ENCODE assay signal across 8 cellular contexts in the genomic region with DNA sequence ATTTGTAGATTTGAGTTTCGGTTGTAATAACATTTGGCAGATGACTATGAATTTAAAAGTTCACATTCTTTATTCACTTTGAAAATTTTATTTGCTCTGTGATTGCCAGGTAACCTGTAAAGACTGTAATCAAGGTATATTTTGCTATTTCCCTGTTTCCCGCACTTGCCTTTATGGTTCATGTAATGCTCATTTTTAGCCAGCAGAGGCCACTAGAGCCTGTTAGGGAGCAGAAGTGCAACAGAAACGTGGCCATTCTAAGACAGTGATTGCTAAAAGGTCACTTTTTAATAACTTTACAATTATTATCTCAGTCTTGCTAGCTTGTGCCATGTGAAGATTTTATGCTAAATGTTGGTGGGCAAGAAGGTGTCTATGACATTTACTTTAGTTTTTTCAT. TPM values are rescaled to one million over a fixed set of nuclear protein-coding genes. Genes with fewer than 3 reads are reported as not detected.
DNase-seq lines count a peak whose midpoint lies in the region; ATAC-seq and TF ChIP-seq lines count a peak whose summit lies in the region.

No MANE protein-coding gene starts in this region.

- H3K4me3 ChIP-seq in heart right ventricle, result no peak overlapping the region
- H3K4me3 ChIP-seq in fibroblast of the aortic adventitia (ENCODE audit: low read depth, low read length), result no peak overlapping the region
- H3K4me3 ChIP-seq in sigmoid colon, result no peak overlapping the region

- no peaks in the 10 kb centered on the region for H3K27me3 ChIP-seq in heart right ventricle
- no peaks in the 10 kb centered on the region for H3K27me3 ChIP-seq in sigmoid colon

- H3K36me3 ChIP-seq in heart right ventricle, result peaks cover 0 to 58% (median 0%) of the 10 kb centered on the region in 9 donors
- peaks cover 0 to 43% (median 4%) of the 10 kb centered on the region in 4 donors for H3K36me3 ChIP-seq in sigmoid colon

- DNase-seq in heart right ventricle (peak in 1 of 2 donors; percentile 26), left ventricle myocardium superior (no peak), KBM-7 (peak; percentile 59), SW480 (ENCODE audit: low spot score) (peak; percentile 23), fibroblast of the aortic adventitia (ENCODE audit: low read depth) (peak; percentile 59), sigmoid colon (no peak), posterior cingulate gyrus (no peak)

- in situ Hi-C loops in KBM-7 (cut with MboI; ENCODE audit: low pct_unique_long_range_greater_than_20kb, low sequenced_read_pairs), result loop anchor here (25.0 kb wide), 1 partner anchor 201 kb away; no protein-coding TSS in a partner anchor

- TF ChIP-seq POLR2A in sigmoid colon (IDR thresholded peaks at IDR 0.05), result no peak

- intact Hi-C loops in heart right ventricle (cut with DNase I) (loop anchor here in 9 of 10 donors (1.0 to 10.0 kb wide), 8 partner anchors 196 to 297 kb away; no protein-coding TSS in a partner anchor), left ventricle myocardium superior (cut with micrococcal nuclease) (no loop called here), sigmoid colon (cut with DNase I) (loop anchor here (5.0 to 10.0 kb wide), 2 partner anchors 294 to 876 kb away; no protein-coding TSS in a partner anchor), posterior cingulate gyrus (cut with DNase I) (loop anchor here (2.0 kb wide), 1 partner anchor 298 kb away; no protein-coding TSS in a partner anchor)

- H3K9me3 ChIP-seq in heart right ventricle (no peaks in the 10 kb centered on the region), sigmoid colon (no peaks in the 10 kb centered on the region)

- no peak for TF ChIP-seq EP300 in sigmoid colon (IDR thresholded peaks at IDR 0.05)

- H3K27ac ChIP-seq in heart right ventricle (no peak overlapping the region), sigmoid colon (no peak overlapping the region)

- H3K4me1 ChIP-seq in heart right ventricle (peaks cover 0 to 23% (median 5%) of the 10 kb centered on the region in 9 donors), sigmoid colon (no peaks in the 10 kb centered on the region)

- 25 to 28% methylated on average over 3 of the region's 3 CpGs for WGBS in heart right ventricle, 2 donors
- WGBS in sigmoid colon, 2 donors, result 16 to 33% methylated on average over 3 of the region's 3 CpGs

- TF ChIP-seq CTCF in heart right ventricle (IDR thresholded peaks at IDR 0.05), result peak; percentile 65 to 94 (median 72)
- peak; percentile 84 for TF ChIP-seq CTCF in fibroblast of the aortic adventitia (IDR thresholded peaks at IDR 0.05; ENCODE audit: insufficient read depth, low read length)
- peak; percentile 32 to 57 (median 48) for TF ChIP-seq CTCF in sigmoid colon (IDR thresholded peaks at IDR 0.05)

- ATAC-seq in heart right ventricle, result peak in 2 of 8 donors; percentile 50 to 58
- no peak for ATAC-seq in left ventricle myocardium superior
- ATAC-seq in GM19455 (IDR thresholded peaks at IDR 0.05; ENCODE audit: unreplicated experiment), result peak; percentile 68

RNA-seq across cellular contexts. Expression of gene YIPF6, which starts 12.4 kb away (rescaled TPM):
- total RNA-seq in heart right ventricle, result 10 to 100 TPM; 28.9 to 35.0 (median 29.4) TPM
- 10 to 100 TPM in 1 of 2 donors, 1 to 10 TPM in 1; 8.0 to 12.5 TPM for polyA plus RNA-seq in heart right ventricle
- total RNA-seq in left ventricle myocardium superior, result 34.5 TPM
- total RNA-seq in fibroblast of the aortic adventitia (ENCODE audit: low replicate concordance), result 22.1 and 31.7 TPM in 2 replicates
- total RNA-seq in sigmoid colon, result 10 to 100 TPM; 21.9 to 36.1 (median 32.5) TPM
- polyA plus RNA-seq in sigmoid colon, result 10 to 100 TPM in 2 of 3 donors, 1 to 10 TPM in 1; 7.2 to 12.4 (median 11.6) TPM

Comparison
In these comparisons a context has a peak if more than half of its experiments do, and no peak if none do; other contexts are left out.
1. DNase-seq: peak in KBM-7 (single experiment), SW480 (single experiment) and fibroblast of the aortic adventitia (single experiment); none in left ventricle myocardium superior (single experiment), sigmoid colon (single experiment) and posterior cingulate gyrus (0 of 10).
2. Peak in every context shown above with its lines, with median percentiles within 50 percentile points of each other: CTCF ChIP-seq.